8 cellular contexts compared by ENCODE assay signal in genomic region chrX:155612312-155613224, GRCh38. TPM values are rescaled to one million over a fixed set of nuclear protein-coding genes. Genes with fewer than 3 reads are reported as not detected.
DNase-seq lines count a peak whose midpoint lies in the region; ATAC-seq and TF ChIP-seq lines count a peak whose summit lies in the region.

Gene SPRY3 (plus strand): TSS chrX:155612586.
A gene with protein sequence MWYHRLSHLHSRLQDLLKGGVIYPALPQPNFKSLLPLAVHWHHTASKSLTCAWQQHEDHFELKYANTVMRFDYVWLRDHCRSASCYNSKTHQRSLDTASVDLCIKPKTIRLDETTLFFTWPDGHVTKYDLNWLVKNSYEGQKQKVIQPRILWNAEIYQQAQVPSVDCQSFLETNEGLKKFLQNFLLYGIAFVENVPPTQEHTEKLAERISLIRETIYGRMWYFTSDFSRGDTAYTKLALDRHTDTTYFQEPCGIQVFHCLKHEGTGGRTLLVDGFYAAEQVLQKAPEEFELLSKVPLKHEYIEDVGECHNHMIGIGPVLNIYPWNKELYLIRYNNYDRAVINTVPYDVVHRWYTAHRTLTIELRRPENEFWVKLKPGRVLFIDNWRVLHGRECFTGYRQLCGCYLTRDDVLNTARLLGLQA (minus strand): TSS chrX:155612952. CDS start chrX:155545276, 67,676 bp downstream.

- H3K4me1 Mint-ChIP-seq in activated CD4-positive, alpha-beta T cell treated with anti-CD3 and anti-CD28 coated beads, Interleukin-2, amount 10 ng/mL, durations not matched to agents 7 days and 5 days = peaks cover 13% of the 10 kb centered on the region

- H3K4me3 Mint-ChIP-seq in activated CD4-positive, alpha-beta T cell treated with anti-CD3 and anti-CD28 coated beads, Interleukin-2, amount 10 ng/mL, durations not matched to agents 7 days and 5 days = peak within 1 kb of the TSS; percentile 84

- DNase-seq in AG04449 (ENCODE audit: low read depth, low spot score) = no peak
- peak; percentile 50 for DNase-seq in NCI-H345 treated with DMSO at 0.1 percent for 48 hours (lab: John Stamatoyannopoulos, UW; ENCODE audit: unreplicated experiment)
- peak; percentile 60 for DNase-seq in activated CD4-positive, alpha-beta T cell treated with anti-CD3 and anti-CD28 coated beads, Interleukin-2, amount 10 ng/mL, durations not matched to agents 7 days and 5 days
- DNase-seq in dedifferentiated amniotic fluid mesenchymal stem cell (ENCODE audit: extremely low spot score) = peak; percentile 28
- peak; percentile 77 for DNase-seq in left lobe of liver (ENCODE audit: low spot score)
- peak; percentile 20 to 63 for DNase-seq in stimulated activated CD4-positive, alpha-beta T cell treated with anti-CD3 and anti-CD28 coated beads, Interleukin-1b, Interleukin-23, amount 100 ng/mL, for 4 hours (ENCODE audit: low read depth in 2 of 2)

- H3K4me3 ChIP-seq in AG04449 (ENCODE audit: low read depth, low read length) = peak within 1 kb of the TSS; percentile 74

- H3K27me3 Mint-ChIP-seq in activated CD4-positive, alpha-beta T cell treated with anti-CD3 and anti-CD28 coated beads, Interleukin-2, amount 10 ng/mL, durations not matched to agents 7 days and 5 days = no peaks in the 10 kb centered on the region

- peak within 1 kb of the TSS; percentile 94 for H3K27ac Mint-ChIP-seq in activated CD4-positive, alpha-beta T cell treated with anti-CD3 and anti-CD28 coated beads, Interleukin-2, amount 10 ng/mL, durations not matched to agents 7 days and 5 days

- H3K9me3 Mint-ChIP-seq in activated CD4-positive, alpha-beta T cell treated with anti-CD3 and anti-CD28 coated beads, Interleukin-2, amount 10 ng/mL, durations not matched to agents 7 days and 5 days = peaks cover 10% of the 10 kb centered on the region

- TF ChIP-seq CTCF in AG04449 (IDR thresholded peaks at IDR 0.05; ENCODE audit: insufficient read depth, low read length, missing control alignments) = no peak

- peaks cover 15% of the 10 kb centered on the region for H3K36me3 Mint-ChIP-seq in activated CD4-positive, alpha-beta T cell treated with anti-CD3 and anti-CD28 coated beads, Interleukin-2, amount 10 ng/mL, durations not matched to agents 7 days and 5 days (ENCODE audit: low read depth)

- ATAC-seq in GM18873 (IDR thresholded peaks at IDR 0.05; ENCODE audit: low FRiP score, unreplicated experiment) = peak; percentile 54
- peak; percentile 96 for ATAC-seq in HG03103 (IDR thresholded peaks at IDR 0.05; ENCODE audit: low read depth, unreplicated experiment)
- peak; percentile 97 for ATAC-seq in left lobe of liver

- CTCF ChIA-PET in AG04449 (lab: Yijun Ruan, JAX) = no interaction called here
- CTCF ChIA-PET in activated CD4-positive, alpha-beta T cell treated with anti-CD3 and anti-CD28 coated beads, Interleukin-2, amount 10 ng/mL, durations not matched to agents 7 days and 5 days (lab: Charles Lee) = interaction anchor here (0.5 kb wide), 1 partner anchor 420 kb away, joined by 4 read pairs; no protein-coding TSS in a partner anchor

- POLR2A ChIA-PET in AG04449 (lab: Yijun Ruan, JAX) = no interaction called here
- POLR2A ChIA-PET in activated CD4-positive, alpha-beta T cell treated with anti-CD3 and anti-CD28 coated beads, Interleukin-2, amount 10 ng/mL, durations not matched to agents 7 days and 5 days (lab: Charles Lee) = no interaction called here

RNA-seq across cellular contexts. Expression of gene SPRY3, which starts in this region (rescaled TPM):
- total RNA-seq in activated CD4-positive, alpha-beta T cell treated with anti-CD3 and anti-CD28 coated beads, Interleukin-2, amount 10 ng/mL, durations not matched to agents 7 days and 5 days = under 1 TPM; 0.47 to 0.50 TPM
- 0.48 TPM for total RNA-seq in left lobe of liver

RNA-seq across cellular contexts. Expression of the second gene that starts in this region (rescaled TPM):
- 10 to 100 TPM; 13.1 to 13.9 TPM for total RNA-seq in activated CD4-positive, alpha-beta T cell treated with anti-CD3 and anti-CD28 coated beads, Interleukin-2, amount 10 ng/mL, durations not matched to agents 7 days and 5 days
- 16.1 TPM for total RNA-seq in left lobe of liver
